Comparison of ENCODE assay signal across 9 cellular contexts in the genomic region with DNA sequence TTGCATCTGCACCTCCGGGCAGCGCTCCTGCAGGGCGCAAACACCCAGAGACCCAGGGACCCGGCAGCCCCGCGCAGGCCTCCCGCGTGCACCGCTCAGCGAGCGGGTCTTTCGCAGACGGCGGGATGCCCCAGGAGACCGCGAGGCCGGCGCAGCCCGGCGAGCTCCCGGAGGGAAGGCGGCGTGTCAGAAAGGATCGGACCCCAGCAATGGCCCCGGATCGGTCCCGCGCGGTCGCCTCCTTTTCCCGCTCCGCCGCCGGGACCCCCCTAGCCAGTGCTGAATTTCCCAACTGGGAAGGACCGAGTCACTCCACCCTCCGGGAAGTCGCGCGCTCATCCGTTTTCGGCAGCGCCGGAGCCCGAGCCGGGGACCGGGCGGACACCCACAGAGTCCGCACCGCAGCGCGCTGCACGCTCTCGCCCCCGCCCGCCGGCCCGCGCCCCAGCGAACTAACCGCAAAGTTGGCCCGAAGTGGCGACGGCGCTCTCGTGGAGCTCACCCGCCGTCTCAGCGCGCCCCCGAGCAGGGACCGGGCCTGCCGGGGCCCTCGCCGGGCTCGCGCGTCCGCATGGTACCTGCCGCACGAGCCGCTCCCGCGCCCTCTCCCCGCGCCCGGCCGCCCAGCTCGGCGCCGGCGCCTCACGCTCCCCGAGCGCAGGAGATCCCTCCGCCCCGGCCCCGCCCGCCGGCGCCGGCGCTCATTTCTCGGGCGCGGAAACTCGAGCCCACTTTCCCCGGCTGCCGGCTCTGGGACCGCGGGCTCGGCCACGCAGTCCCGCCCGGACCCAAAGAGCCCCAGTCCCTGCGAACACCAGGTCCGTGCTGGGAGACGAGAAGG. TPM values are rescaled to one million over a fixed set of nuclear protein-coding genes. Genes with fewer than 3 reads are reported as not detected.
DNase-seq lines count a peak whose midpoint lies in the region; ATAC-seq and TF ChIP-seq lines count a peak whose summit lies in the region.
"Had no signal": no experiment of that assay in that cellular context is flagged by ENCODE, and none has a peak within 500 bp of the region (broad histone marks: within the 10 kb centered on the region; RNA-seq: fewer than 3 reads in every experiment).

A gene with protein sequence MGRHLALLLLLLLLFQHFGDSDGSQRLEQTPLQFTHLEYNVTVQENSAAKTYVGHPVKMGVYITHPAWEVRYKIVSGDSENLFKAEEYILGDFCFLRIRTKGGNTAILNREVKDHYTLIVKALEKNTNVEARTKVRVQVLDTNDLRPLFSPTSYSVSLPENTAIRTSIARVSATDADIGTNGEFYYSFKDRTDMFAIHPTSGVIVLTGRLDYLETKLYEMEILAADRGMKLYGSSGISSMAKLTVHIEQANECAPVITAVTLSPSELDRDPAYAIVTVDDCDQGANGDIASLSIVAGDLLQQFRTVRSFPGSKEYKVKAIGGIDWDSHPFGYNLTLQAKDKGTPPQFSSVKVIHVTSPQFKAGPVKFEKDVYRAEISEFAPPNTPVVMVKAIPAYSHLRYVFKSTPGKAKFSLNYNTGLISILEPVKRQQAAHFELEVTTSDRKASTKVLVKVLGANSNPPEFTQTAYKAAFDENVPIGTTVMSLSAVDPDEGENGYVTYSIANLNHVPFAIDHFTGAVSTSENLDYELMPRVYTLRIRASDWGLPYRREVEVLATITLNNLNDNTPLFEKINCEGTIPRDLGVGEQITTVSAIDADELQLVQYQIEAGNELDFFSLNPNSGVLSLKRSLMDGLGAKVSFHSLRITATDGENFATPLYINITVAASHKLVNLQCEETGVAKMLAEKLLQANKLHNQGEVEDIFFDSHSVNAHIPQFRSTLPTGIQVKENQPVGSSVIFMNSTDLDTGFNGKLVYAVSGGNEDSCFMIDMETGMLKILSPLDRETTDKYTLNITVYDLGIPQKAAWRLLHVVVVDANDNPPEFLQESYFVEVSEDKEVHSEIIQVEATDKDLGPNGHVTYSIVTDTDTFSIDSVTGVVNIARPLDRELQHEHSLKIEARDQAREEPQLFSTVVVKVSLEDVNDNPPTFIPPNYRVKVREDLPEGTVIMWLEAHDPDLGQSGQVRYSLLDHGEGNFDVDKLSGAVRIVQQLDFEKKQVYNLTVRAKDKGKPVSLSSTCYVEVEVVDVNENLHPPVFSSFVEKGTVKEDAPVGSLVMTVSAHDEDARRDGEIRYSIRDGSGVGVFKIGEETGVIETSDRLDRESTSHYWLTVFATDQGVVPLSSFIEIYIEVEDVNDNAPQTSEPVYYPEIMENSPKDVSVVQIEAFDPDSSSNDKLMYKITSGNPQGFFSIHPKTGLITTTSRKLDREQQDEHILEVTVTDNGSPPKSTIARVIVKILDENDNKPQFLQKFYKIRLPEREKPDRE (N-terminal part only) (minus strand): TSS at position 650 of the 841 bp plus-strand sequence. CDS start 14,029 bp downstream, outside the sequence.

- 0 out of 2 replicates have a peak, but pooled peaks cover 5% of the 10 kb centered on the region for H3F3A ChIP-seq in MM.1S (ENCODE audit: insufficient read depth, low read length)

- H4K20me1 ChIP-seq in MM.1S (ENCODE audit: insufficient read depth, low read length) = no peaks in the 10 kb centered on the region

- H3K4me2 ChIP-seq in MM.1S (ENCODE audit: low read depth, low read length) = peak within 1 kb of the TSS; percentile 58

- ATAC-seq in right cardiac atrium = peak; percentile 52 to 57
- ATAC-seq in HG03457 (IDR thresholded peaks at IDR 0.05; ENCODE audit: unreplicated experiment) = no peak
- ATAC-seq in GM18519 (IDR thresholded peaks at IDR 0.05; ENCODE audit: low FRiP score, unreplicated experiment) = no peak

- peak within 1 kb of the TSS; percentile 92 for H3K9ac ChIP-seq in MM.1S (ENCODE audit: low read length)

- peak; percentile 67 for DNase-seq in EH (ENCODE audit: low read depth)
- DNase-seq in MM.1S = peak; percentile 74
- peak in 42 of 58 donors; percentile 10 to 70 (median 44) for DNase-seq in anterior cingulate cortex (lab: John Stamatoyannopoulos, UW)
- DNase-seq in right cardiac atrium = peak; percentile 78 to 90 (median 88)
- DNase-seq in prostate gland (ENCODE audit: low spot score) = peak; percentile 58
- DNase-seq in stimulated activated CD4-positive, alpha-beta T cell treated with anti-CD3 and anti-CD28 coated beads, Interleukin-4, amount 100 ng/mL, for 4 hours = no peak
- DNase-seq: activated B cell treated with CpG ODN at 0.5 μM for 24 hours had no signal

- TF ChIP-seq CTCF in MM.1S (IDR thresholded peaks at IDR 0.05; ENCODE audit: low read length) = no peak
- no peak for TF ChIP-seq CTCF in prostate gland (IDR thresholded peaks at IDR 0.05)

- no peaks in the 10 kb centered on the region for H3K27me3 ChIP-seq in MM.1S (replicated peaks; ENCODE audit: insufficient read depth, low read length)
- no peaks in the 10 kb centered on the region for H3K27me3 ChIP-seq in right cardiac atrium (ENCODE audit: control insufficient read depth, insufficient read depth)
- H3K27me3 ChIP-seq in prostate gland (replicated peaks; ENCODE audit: insufficient read depth) = no peaks in the 10 kb centered on the region

- H3K79me2 ChIP-seq in MM.1S (ENCODE audit: low read length) = peaks cover 73% of the 10 kb centered on the region

- no peaks in the 10 kb centered on the region for H3K9me2 ChIP-seq in MM.1S (replicated peaks; ENCODE audit: insufficient read depth, low read length)

- H3K9me3 ChIP-seq in MM.1S (replicated peaks; ENCODE audit: insufficient read depth, low read length) = no peaks in the 10 kb centered on the region
- no peaks in the 10 kb centered on the region for H3K9me3 ChIP-seq in right cardiac atrium (ENCODE audit: control insufficient read depth, low read length)
- no peaks in the 10 kb centered on the region for H3K9me3 ChIP-seq in prostate gland

- H3K4me3 ChIP-seq in MM.1S (ENCODE audit: low read length) = peak within 1 kb of the TSS; percentile 67
- peak within 1 kb of the TSS; percentile 72 for H3K4me3 ChIP-seq in right cardiac atrium (ENCODE audit: low read length)
- peak within 1 kb of the TSS; percentile 74 to 80 for H3K4me3 ChIP-seq in prostate gland

- intact Hi-C loops in right cardiac atrium (cut with DNase I) (loop anchor here in 3 of 4 donors (2.0 to 10.0 kb wide), 3 partner anchors 46 to 59 kb away; no protein-coding TSS in a partner anchor), prostate gland (cut with DNase I) (loop anchor here (2.0 kb wide), 1 partner anchor 47 kb away; no protein-coding TSS in a partner anchor)

- TF ChIP-seq POLR2A in prostate gland (IDR thresholded peaks at IDR 0.05) = no peak

- H3K27ac ChIP-seq in MM.1S (ENCODE audit: low read length) = peak within 1 kb of the TSS; percentile 81; the same call in 1 of the 2 replicates
- H3K27ac ChIP-seq in right cardiac atrium (ENCODE audit: low read length) = peak within 1 kb of the TSS; percentile 92
- peak within 1 kb of the TSS; percentile 89 to 92 for H3K27ac ChIP-seq in prostate gland

- H3K4me1 ChIP-seq in MM.1S (ENCODE audit: low read length) (no peaks in the 10 kb centered on the region), right cardiac atrium (ENCODE audit: control insufficient read depth, insufficient read depth, low read length) (no peaks in the 10 kb centered on the region), prostate gland (replicated peaks) (no peaks in the 10 kb centered on the region)

- under 1% methylated on average over 117 of the region's 117 CpGs for WGBS in right cardiac atrium
- WGBS in prostate gland = under 1% methylated on average over 96 of the region's 117 CpGs

- H3K36me3 ChIP-seq in MM.1S (replicated peaks; ENCODE audit: insufficient read depth, low read length) (no peaks in the 10 kb centered on the region), prostate gland (no peaks in the 10 kb centered on the region)

- peak within 1 kb of the TSS; percentile 61; the same call in 1 of the 2 replicates for H2AFZ ChIP-seq in MM.1S (ENCODE audit: low read length)

RNA-seq across cellular contexts. Expression of the gene that starts here (rescaled TPM):
- 10 to 100 TPM; 76.7 to 95.2 (median 82.9) TPM for total RNA-seq in right cardiac atrium
- 29.7 TPM for polyA plus RNA-seq in right cardiac atrium
- 100 to 1,000 TPM; 175 to 215 TPM for total RNA-seq in prostate gland
- total RNA-seq: activated B cell treated with CpG ODN at 0.5 μM for 24 hours had no signal

Comparison
In these comparisons a context has a peak if more than half of its experiments do, and no peak if none do; other contexts are left out.
1. DNase-seq: peak in EH (single experiment), MM.1S (single experiment), anterior cingulate cortex (42 of 58), right cardiac atrium (3 of 3) and prostate gland (single experiment); none in stimulated activated CD4-positive, alpha-beta T cell treated with anti-CD3 and anti-CD28 coated beads, Interleukin-4, amount 100 ng/mL, for 4 hours (0 of 2).
2. ATAC-seq: peak in right cardiac atrium (2 of 2); none in HG03457 (single experiment) and GM18519 (single experiment).
3. Peak in every context shown above with its lines, with median percentiles within 50 percentile points of each other: H3K27ac ChIP-seq and H3K4me3 ChIP-seq.